In the genomic region with DNA sequence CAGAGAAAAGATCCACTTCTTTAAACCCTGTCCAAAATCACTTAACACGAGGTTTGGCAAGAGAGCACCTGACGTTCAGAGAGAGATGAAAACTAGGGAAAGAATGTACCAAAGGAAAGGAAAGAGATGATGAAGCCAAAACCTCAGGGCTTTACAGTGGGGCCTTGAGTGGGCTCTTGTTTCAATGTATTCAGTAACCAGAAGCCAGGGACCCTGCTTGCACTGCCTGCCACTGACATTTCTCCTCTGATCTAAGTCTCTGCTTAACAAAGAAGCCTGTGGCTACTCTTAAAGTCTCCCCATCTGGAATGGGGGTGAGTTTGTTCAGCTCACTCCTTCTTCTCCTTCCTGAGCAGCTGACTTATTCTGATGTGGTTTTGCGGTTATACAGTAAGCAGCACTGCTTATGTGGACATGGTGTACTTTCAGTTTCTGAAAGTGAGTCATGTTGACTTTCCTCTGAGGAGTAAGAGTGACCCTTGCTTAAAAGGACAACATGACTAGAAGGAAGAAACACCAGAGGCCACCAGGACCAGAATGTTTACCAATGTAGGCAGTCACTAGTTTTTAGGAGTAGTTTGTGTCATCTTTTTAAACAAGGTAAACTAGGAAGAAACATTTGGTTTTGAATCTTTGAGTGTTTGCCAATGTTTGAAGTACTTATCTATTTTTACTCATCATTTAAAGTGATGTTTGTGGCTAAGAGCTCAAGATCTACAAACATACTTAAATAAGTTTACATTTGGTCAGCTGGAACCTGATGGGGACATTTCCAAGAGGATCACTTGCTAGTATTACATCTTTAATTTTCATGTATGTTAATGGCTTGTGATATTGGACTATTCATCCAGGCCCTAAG, we compare ENCODE assay signal across 9 cellular contexts.
A peak's percentile ranks its signal among the peaks of the same experiment; 100 is the strongest.
DNase-seq lines count a peak whose midpoint lies in the region; ATAC-seq, FAIRE-seq and TF ChIP-seq lines count a peak whose summit lies in the region.
"Had no signal": no experiment of that assay in that cellular context is flagged by ENCODE, and none has a peak within 500 bp of the region (broad histone marks: within the 10 kb centered on the region; RNA-seq: fewer than 3 reads in every experiment).

No MANE protein-coding gene starts in this region.

- H3K36me3 Mint-ChIP-seq in activated naive CD8-positive, alpha-beta T cell treated with anti-CD3 and anti-CD28 coated beads, Interleukin-2, amount 50 U/mL, for 24 hours (ENCODE audit: low read depth), result no peaks in the 10 kb centered on the region

- peak in 1 of 2 experiments; percentile 8; a peak in 1 of 5 replicates for TF ChIP-seq RAD21 in A549 (conservative IDR thresholded peaks at IDR 0.05 in 1 of 2, IDR thresholded peaks at IDR 0.05 in 1 of 2)

- peaks cover 7% of the 10 kb centered on the region for H3K27me3 Mint-ChIP-seq in activated naive CD8-positive, alpha-beta T cell treated with anti-CD3 and anti-CD28 coated beads, Interleukin-2, amount 50 U/mL, for 24 hours

- ATAC-seq in A549 (peak; percentile 77 to 88), GM18499 (IDR thresholded peaks at IDR 0.05; ENCODE audit: insufficient read depth, unreplicated experiment) (peak; percentile 59), HG02852 (IDR thresholded peaks at IDR 0.05; ENCODE audit: unreplicated experiment) (peak; percentile 86)
- ATAC-seq in activated naive CD8-positive, alpha-beta T cell treated with anti-CD3 and anti-CD28 coated beads, Interleukin-2, amount 50 U/mL, for 24 hours, result peak; percentile 87

- peak overlapping the region; percentile 85 for H3K27ac Mint-ChIP-seq in activated naive CD8-positive, alpha-beta T cell treated with anti-CD3 and anti-CD28 coated beads, Interleukin-2, amount 50 U/mL, for 24 hours
- H3K27ac Mint-ChIP-seq: nephron had no signal

- TF ChIP-seq POLR2A in A549 (IDR thresholded peaks at IDR 0.05; ENCODE audit: low read length), result no peak

- POLR2A ChIA-PET in A549 (lab: Yijun Ruan, JAX), result interaction anchor here (0.8 to 1.0 kb wide), 2 partner anchors 230 to 1122 kb away, joined by 4 read pairs; a partner anchor contains a TSS

- WGBS in A549 (ENCODE audit: missing lambda C conversion rate), result 15% methylated on average over 3 of the region's 3 CpGs
- WGBS in thymus, result 1% methylated on average over 3 of the region's 3 CpGs

- no peak for FAIRE-seq in A549 (lab: Jason Lieb, UNC)

- H3K4me1 ChIP-seq in A549 (peaks cover 23% of the 10 kb centered on the region), thymus (ENCODE audit: control insufficient read depth, insufficient read depth, low read length) (peaks cover 15% of the 10 kb centered on the region)

- H3K4me3 ChIP-seq in A549, result no peak overlapping the region; the same call in 2 of the 3 replicates
- H3K4me3 ChIP-seq in thymus (ENCODE audit: low read length), result no peak overlapping the region

- CTCF ChIA-PET in A549 (lab: Yijun Ruan, JAX), result interaction anchor here (1.2 to 8.8 kb wide), 17 partner anchors 9 to 1329 kb away, joined by 3 to 212 read pairs (median 11); a partner anchor contains a TSS

- peaks cover 28% of the 10 kb centered on the region for H3K4me1 Mint-ChIP-seq in activated naive CD8-positive, alpha-beta T cell treated with anti-CD3 and anti-CD28 coated beads, Interleukin-2, amount 50 U/mL, for 24 hours
- H3K4me1 Mint-ChIP-seq: nephron had no signal

- peak overlapping the region; percentile 72 for H3K4me2 ChIP-seq in A549

- peak overlapping the region; percentile 51 for H3K4me3 Mint-ChIP-seq in activated naive CD8-positive, alpha-beta T cell treated with anti-CD3 and anti-CD28 coated beads, Interleukin-2, amount 50 U/mL, for 24 hours
- H3K4me3 Mint-ChIP-seq: nephron had no signal

- no peaks in the 10 kb centered on the region for H3K9me3 Mint-ChIP-seq in activated naive CD8-positive, alpha-beta T cell treated with anti-CD3 and anti-CD28 coated beads, Interleukin-2, amount 50 U/mL, for 24 hours
- H3K9me3 Mint-ChIP-seq: nephron had no signal

- H3K36me3 ChIP-seq in thymus (ENCODE audit: control insufficient read depth, insufficient read depth), result no peaks in the 10 kb centered on the region

- H3K9me3 ChIP-seq in A549 (no peaks in the 10 kb centered on the region), thymus (ENCODE audit: control insufficient read depth) (no peaks in the 10 kb centered on the region)

- peak overlapping the region; percentile 66 to 72; a peak in 5 of 6 replicates for H3K27ac ChIP-seq in A549
- H3K27ac ChIP-seq in thymus (ENCODE audit: low read depth), result peak overlapping the region; percentile 37

- TF ChIP-seq EP300 in A549 (IDR thresholded peaks at IDR 0.05), result peak; percentile 33 to 38; a peak in 2 of 5 replicates

- no peak for TF ChIP-seq CTCF in A549 (IDR thresholded peaks at IDR 0.05)

- DNase-seq in A549 (ENCODE audit: low read depth in 1 of 2, low spot score in 1 of 2) (peak; percentile 51 to 85), NCI-H226 (peak; percentile 96), inferior parietal cortex (ENCODE audit: extremely low spot score) (peak; percentile 43), NCI-H748 treated with DMSO at 0.1 percent for 48 hours (lab: John Stamatoyannopoulos, UW) (no peak)
- no peak for DNase-seq in activated naive CD8-positive, alpha-beta T cell treated with anti-CD3 and anti-CD28 coated beads, Interleukin-2, amount 50 U/mL, for 24 hours

- no peaks in the 10 kb centered on the region for H3K27me3 ChIP-seq in thymus (ENCODE audit: control insufficient read depth, insufficient read depth)

TF ChIP-seq in A549, 52 proteins besides CTCF, POLR2A, EP300 and RAD21:
- TF ChIP-seq FOSL2 (IDR thresholded peaks at IDR 0.05), result peak; percentile 87
- peak; percentile 89 for TF ChIP-seq FOSL2 (CRISPR knock-in tag; IDR thresholded peaks at IDR 0.05)
- no peak for TF ChIP-seq ZSCAN20 (CRISPR knock-in tag; IDR thresholded peaks at IDR 0.05)
- TF ChIP-seq ZFP36 (IDR thresholded peaks at IDR 0.05; ENCODE audit: borderline replicate concordance, partially characterized antibody), result peak; percentile 36
- peak; percentile 57 to 78; a peak in 4 of 5 replicates for TF ChIP-seq JUN (IDR thresholded peaks at IDR 0.05)
- TF ChIP-seq, protein P1, sequence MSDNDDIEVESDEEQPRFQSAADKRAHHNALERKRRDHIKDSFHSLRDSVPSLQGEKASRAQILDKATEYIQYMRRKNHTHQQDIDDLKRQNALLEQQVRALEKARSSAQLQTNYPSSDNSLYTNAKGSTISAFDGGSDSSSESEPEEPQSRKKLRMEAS (IDR thresholded peaks at IDR 0.05), result peak; percentile 49; the same call in 1 of the 2 replicates
- peak; percentile 92 for TF ChIP-seq GATA3 (IDR thresholded peaks at IDR 0.05; ENCODE audit: borderline replicate concordance)
- no peak for TF ChIP-seq EHF (CRISPR knock-in tag; IDR thresholded peaks at IDR 0.05)
- peak; percentile 5 to 59; a peak in 2 of 4 replicates for TF ChIP-seq CEBPB (IDR thresholded peaks at IDR 0.05)
- TF ChIP-seq, protein P2, sequence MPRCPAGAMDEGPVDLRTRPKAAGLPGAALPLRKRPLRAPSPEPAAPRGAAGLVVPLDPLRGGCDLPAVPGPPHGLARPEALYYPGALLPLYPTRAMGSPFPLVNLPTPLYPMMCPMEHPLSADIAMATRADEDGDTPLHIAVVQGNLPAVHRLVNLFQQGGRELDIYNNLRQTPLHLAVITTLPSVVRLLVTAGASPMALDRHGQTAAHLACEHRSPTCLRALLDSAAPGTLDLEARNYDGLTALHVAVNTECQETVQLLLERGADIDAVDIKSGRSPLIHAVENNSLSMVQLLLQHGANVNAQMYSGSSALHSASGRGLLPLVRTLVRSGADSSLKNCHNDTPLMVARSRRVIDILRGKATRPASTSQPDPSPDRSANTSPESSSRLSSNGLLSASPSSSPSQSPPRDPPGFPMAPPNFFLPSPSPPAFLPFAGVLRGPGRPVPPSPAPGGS (IDR thresholded peaks at IDR 0.05), result peak; percentile 61; the same call in 2 of the 3 replicates
- TF ChIP-seq NFE2L2 (conservative IDR thresholded peaks at IDR 0.05; ENCODE audit: low read length), result no peak
- TF ChIP-seq JUNB (IDR thresholded peaks at IDR 0.05), result peak; percentile 88
- peak; percentile 57; the same call in 1 of the 2 replicates for TF ChIP-seq ESRRA (IDR thresholded peaks at IDR 0.05; ENCODE audit: borderline replicate concordance, low read length)

Comparison
In these comparisons a context has a peak if more than half of its experiments do, and no peak if none do; other contexts are left out.
1. DNase-seq: peak in A549 (2 of 2), NCI-H226 (single experiment) and inferior parietal cortex (single experiment); none in activated naive CD8-positive, alpha-beta T cell treated with anti-CD3 and anti-CD28 coated beads, Interleukin-2, amount 50 U/mL, for 24 hours (single experiment) and NCI-H748 treated with DMSO at 0.1 percent for 48 hours (single experiment).
2. Peak in every context shown above with its lines, with median percentiles within 50 percentile points of each other: ATAC-seq.